17 cellular contexts compared by ENCODE assay signal in the genomic region with DNA sequence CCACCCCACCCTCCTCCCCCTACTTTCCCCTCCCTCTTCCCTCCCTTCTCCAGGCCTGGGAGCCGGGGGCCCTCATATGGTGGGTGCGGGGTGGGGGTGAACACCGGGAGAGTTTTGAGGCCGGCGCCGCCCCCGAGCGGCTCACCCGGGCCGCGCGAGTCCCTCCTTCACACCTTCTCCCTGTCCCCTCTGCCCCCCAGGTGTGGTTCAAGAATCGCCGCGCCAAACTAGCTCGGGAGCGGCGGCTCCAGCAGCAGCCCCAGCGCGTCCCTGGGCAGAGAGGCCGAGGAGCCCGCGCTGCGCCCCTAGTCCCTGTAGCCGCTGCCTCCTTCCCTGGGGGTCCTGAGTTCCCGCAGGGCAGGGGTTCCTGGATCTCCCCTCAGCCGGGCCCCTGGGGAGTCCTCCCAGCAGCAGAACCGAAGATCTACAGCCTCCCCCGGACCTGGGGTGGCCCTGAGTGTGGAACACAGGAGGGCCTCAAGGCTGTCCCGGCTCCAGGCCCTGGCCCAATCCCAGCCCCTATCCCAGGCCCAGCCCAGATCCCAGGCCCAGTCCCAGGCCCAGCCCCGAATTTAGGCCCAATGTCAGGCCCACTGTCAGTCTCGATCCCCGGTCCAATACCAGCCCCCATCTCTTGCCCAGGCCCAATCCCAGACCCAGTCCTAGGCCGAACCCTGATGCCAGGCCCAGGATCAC. TPM values are rescaled to one million over a fixed set of nuclear protein-coding genes. Genes with fewer than 3 reads are reported as not detected.
DNase-seq lines count a peak whose midpoint lies in the region; ATAC-seq, FAIRE-seq and TF ChIP-seq lines count a peak whose summit lies in the region.
"Had no signal": no experiment of that assay in that cellular context is flagged by ENCODE, and none has a peak within 500 bp of the region (broad histone marks: within the 10 kb centered on the region; RNA-seq: fewer than 3 reads in every experiment).

No MANE protein-coding gene starts in this region.

- H3K27me3 ChIP-seq in neural progenitor cell: no peaks in the 10 kb centered on the region
- H3K27me3 ChIP-seq: BLaER1 treated with 17β-estradiol and CSF1 and Interleukin-3, amounts not matched to agents 10 nM and 100 nM had no signal

- peaks cover 3% of the 10 kb centered on the region in 2 donors for H3K9me3 ChIP-seq in kidney (ENCODE audit: control insufficient read depth in 1 of 2, low read length in 2 of 2)
- H3K9me3 ChIP-seq in neural progenitor cell (ENCODE audit: low read depth): no peaks in the 10 kb centered on the region

- peak; percentile 16 for ATAC-seq in stimulated activated naive CD8-positive, alpha-beta T cell treated with anti-CD3 and anti-CD28 coated beads, Interleukin-15, Interleukin-2, amounts not matched to agents 100 U/mL and 50 U/mL, for 24 hours
- no peak for ATAC-seq in stimulated activated naive CD8-positive, alpha-beta T cell treated with anti-CD3 and anti-CD28 coated beads, Interleukin-15, amount 100 ng/mL, for 72 hours
- ATAC-seq in GM21619 (IDR thresholded peaks at IDR 0.05; ENCODE audit: unreplicated experiment) (no peak), GM21447 (IDR thresholded peaks at IDR 0.05; ENCODE audit: unreplicated experiment) (no peak)
- ATAC-seq: HCT116 had no signal

- peaks cover 23% of the 10 kb centered on the region for H3F3A ChIP-seq in neural progenitor cell (ENCODE audit: low read depth)

- no peaks in the 10 kb centered on the region for H3K36me3 ChIP-seq in kidney (ENCODE audit: control insufficient read depth in 1 of 2, insufficient read depth in 2 of 2, low read length in 2 of 2)
- H3K36me3 ChIP-seq in neural progenitor cell: no peaks in the 10 kb centered on the region
- H3K36me3 ChIP-seq: BLaER1 treated with 17β-estradiol and CSF1 and Interleukin-3, amounts not matched to agents 10 nM and 100 nM had no signal

- H3K27ac ChIP-seq in kidney (ENCODE audit: low read depth in 2 of 2, low read length in 2 of 2) (no peak overlapping the region), neural progenitor cell (no peak overlapping the region)
- H3K27ac ChIP-seq: BLaER1 treated with 17β-estradiol and CSF1 and Interleukin-3, amounts not matched to agents 10 nM and 100 nM; HL-60 had no signal

- H3K9me3 Mint-ChIP-seq in stimulated activated naive CD8-positive, alpha-beta T cell treated with anti-CD3 and anti-CD28 coated beads, Interleukin-15, amount 100 ng/mL, for 72 hours: no peaks in the 10 kb centered on the region
- peaks cover 6% of the 10 kb centered on the region for H3K9me3 Mint-ChIP-seq in neural progenitor cell

- H3K4me1 Mint-ChIP-seq in stimulated activated naive CD8-positive, alpha-beta T cell treated with anti-CD3 and anti-CD28 coated beads, Interleukin-15, amount 100 ng/mL, for 72 hours: peaks cover 5% of the 10 kb centered on the region
- H3K4me1 Mint-ChIP-seq in neural progenitor cell: peaks cover 20% of the 10 kb centered on the region

- no peak overlapping the region for H2AFZ ChIP-seq in neural progenitor cell (replicated peaks)

- peaks cover 34% of the 10 kb centered on the region for H3K27me3 Mint-ChIP-seq in stimulated activated naive CD8-positive, alpha-beta T cell treated with anti-CD3 and anti-CD28 coated beads, Interleukin-15, amount 100 ng/mL, for 72 hours
- peaks cover 4% of the 10 kb centered on the region for H3K27me3 Mint-ChIP-seq in neural progenitor cell (ENCODE audit: insufficient read depth, low read depth)

- intact Hi-C loops in kidney (cut with DNase I): no loop called here

- no peak for FAIRE-seq in kidney (lab: Jason Lieb, UNC)

- H3K4me2 ChIP-seq in neural progenitor cell: no peak overlapping the region
- H3K4me2 ChIP-seq: BLaER1 treated with 17β-estradiol and CSF1 and Interleukin-3, amounts not matched to agents 10 nM and 100 nM had no signal

- H3K79me2 ChIP-seq in neural progenitor cell (ENCODE audit: low read depth): no peaks in the 10 kb centered on the region

- H3K36me3 Mint-ChIP-seq in neural progenitor cell: no peaks in the 10 kb centered on the region

- DNase-seq in stimulated activated naive CD8-positive, alpha-beta T cell treated with anti-CD3 and anti-CD28 coated beads, Interleukin-15, Interleukin-2, amounts not matched to agents 100 U/mL and 50 U/mL, for 24 hours: no peak
- DNase-seq in stimulated activated naive CD8-positive, alpha-beta T cell treated with anti-CD3 and anti-CD28 coated beads, Interleukin-15, amount 100 ng/mL, for 72 hours: no peak
- peak; percentile 37 for DNase-seq in kidney
- no peak for DNase-seq in neural progenitor cell (ENCODE audit: low spot score)
- DNase-seq in cerebellum (ENCODE audit: low spot score): no peak
- DNase-seq: ACHN; Calu3; CD4-positive, CD25-positive, alpha-beta regulatory T cell; DMS 273 treated with DMSO at 0.1 percent for 48 hours; GOT3 had no signal

- no peak overlapping the region for H3K4me3 ChIP-seq in kidney (ENCODE audit: low read length in 2 of 2)
- no peak overlapping the region for H3K4me3 ChIP-seq in neural progenitor cell
- H3K4me3 ChIP-seq: BLaER1 treated with 17β-estradiol and CSF1 and Interleukin-3, amounts not matched to agents 10 nM and 100 nM had no signal

- H3K4me1 ChIP-seq in kidney (ENCODE audit: control insufficient read depth in 1 of 2, insufficient read depth in 1 of 2, low read depth in 1 of 2, low read length in 2 of 2) (no peaks in the 10 kb centered on the region), neural progenitor cell (peaks cover 10% of the 10 kb centered on the region)
- H3K4me1 ChIP-seq: BLaER1 treated with 17β-estradiol and CSF1 and Interleukin-3, amounts not matched to agents 10 nM and 100 nM had no signal

- H3K4me3 Mint-ChIP-seq in stimulated activated naive CD8-positive, alpha-beta T cell treated with anti-CD3 and anti-CD28 coated beads, Interleukin-15, amount 100 ng/mL, for 72 hours: no peak overlapping the region
- H3K4me3 Mint-ChIP-seq in neural progenitor cell: no peak overlapping the region

- no peak overlapping the region for H3K27ac Mint-ChIP-seq in stimulated activated naive CD8-positive, alpha-beta T cell treated with anti-CD3 and anti-CD28 coated beads, Interleukin-15, amount 100 ng/mL, for 72 hours
- H3K27ac Mint-ChIP-seq in neural progenitor cell: peak overlapping the region; percentile 82
- H3K27ac Mint-ChIP-seq: CD4-positive, CD25-positive, alpha-beta regulatory T cell had no signal

- H3K9ac ChIP-seq in kidney (ENCODE audit: low read length in 2 of 2): no peak overlapping the region
- no peak overlapping the region for H3K9ac ChIP-seq in neural progenitor cell
- H3K9ac ChIP-seq: BLaER1 treated with 17β-estradiol and CSF1 and Interleukin-3, amounts not matched to agents 10 nM and 100 nM had no signal

- TF ChIP-seq CTCF in kidney (IDR thresholded peaks at IDR 0.05; ENCODE audit: borderline replicate concordance, extremely low read depth, insufficient read depth) (no peak), neural progenitor cell (IDR thresholded peaks at IDR 0.05) (no peak)

- no peaks in the 10 kb centered on the region for H4K20me1 ChIP-seq in neural progenitor cell (ENCODE audit: low read depth)
- H4K20me1 ChIP-seq: BLaER1 treated with 17β-estradiol and CSF1 and Interleukin-3, amounts not matched to agents 10 nM and 100 nM had no signal

RNA-seq across cellular contexts. Expression of a gene that starts 1.7 kb away (rescaled TPM):
- total RNA-seq in kidney (not detected), neural progenitor cell (ENCODE audit: low replicate concordance) (not detected in 2 replicates), cerebellum (not detected)
- not detected for polyA plus RNA-seq in kidney (ENCODE audit: insufficient read depth, low read depth, low replicate concordance)
- total RNA-seq: A172; Calu3; CD4-positive, CD25-positive, alpha-beta regulatory T cell; Daoy had no signal
- polyA plus RNA-seq: CD4-positive, CD25-positive, alpha-beta regulatory T cell had no signal

RNA-seq across cellular contexts. Expression of a gene that starts 25.4 kb away (rescaled TPM):
- total RNA-seq in kidney: not detected
- not detected for polyA plus RNA-seq in kidney (ENCODE audit: insufficient read depth, low read depth, low replicate concordance)
- total RNA-seq in neural progenitor cell (ENCODE audit: low replicate concordance): not detected in 2 replicates
- not detected for total RNA-seq in cerebellum
- total RNA-seq: A172; Calu3; CD4-positive, CD25-positive, alpha-beta regulatory T cell; Daoy had no signal
- polyA plus RNA-seq: CD4-positive, CD25-positive, alpha-beta regulatory T cell had no signal

RNA-seq across cellular contexts. Expression of a gene that starts 39.0 kb away (rescaled TPM):
- total RNA-seq in kidney (not detected), neural progenitor cell (ENCODE audit: low replicate concordance) (0.19 and 0.22 TPM in 2 replicates), cerebellum (not detected)
- not detected for polyA plus RNA-seq in kidney (ENCODE audit: insufficient read depth, low read depth, low replicate concordance)
- total RNA-seq: A172; Calu3; CD4-positive, CD25-positive, alpha-beta regulatory T cell; Daoy had no signal
- polyA plus RNA-seq: CD4-positive, CD25-positive, alpha-beta regulatory T cell had no signal

RNA-seq across cellular contexts. Expression of a gene that starts 56.4 kb away (rescaled TPM):
- not detected for total RNA-seq in kidney
- not detected for polyA plus RNA-seq in kidney (ENCODE audit: insufficient read depth, low read depth, low replicate concordance)
- total RNA-seq in neural progenitor cell (ENCODE audit: low replicate concordance): not detected in 2 replicates
- total RNA-seq in cerebellum: not detected
- total RNA-seq: A172; Calu3; CD4-positive, CD25-positive, alpha-beta regulatory T cell; Daoy had no signal
- polyA plus RNA-seq: CD4-positive, CD25-positive, alpha-beta regulatory T cell had no signal
